1 cellular context compared by ENCODE assay signal in the genomic region with DNA sequence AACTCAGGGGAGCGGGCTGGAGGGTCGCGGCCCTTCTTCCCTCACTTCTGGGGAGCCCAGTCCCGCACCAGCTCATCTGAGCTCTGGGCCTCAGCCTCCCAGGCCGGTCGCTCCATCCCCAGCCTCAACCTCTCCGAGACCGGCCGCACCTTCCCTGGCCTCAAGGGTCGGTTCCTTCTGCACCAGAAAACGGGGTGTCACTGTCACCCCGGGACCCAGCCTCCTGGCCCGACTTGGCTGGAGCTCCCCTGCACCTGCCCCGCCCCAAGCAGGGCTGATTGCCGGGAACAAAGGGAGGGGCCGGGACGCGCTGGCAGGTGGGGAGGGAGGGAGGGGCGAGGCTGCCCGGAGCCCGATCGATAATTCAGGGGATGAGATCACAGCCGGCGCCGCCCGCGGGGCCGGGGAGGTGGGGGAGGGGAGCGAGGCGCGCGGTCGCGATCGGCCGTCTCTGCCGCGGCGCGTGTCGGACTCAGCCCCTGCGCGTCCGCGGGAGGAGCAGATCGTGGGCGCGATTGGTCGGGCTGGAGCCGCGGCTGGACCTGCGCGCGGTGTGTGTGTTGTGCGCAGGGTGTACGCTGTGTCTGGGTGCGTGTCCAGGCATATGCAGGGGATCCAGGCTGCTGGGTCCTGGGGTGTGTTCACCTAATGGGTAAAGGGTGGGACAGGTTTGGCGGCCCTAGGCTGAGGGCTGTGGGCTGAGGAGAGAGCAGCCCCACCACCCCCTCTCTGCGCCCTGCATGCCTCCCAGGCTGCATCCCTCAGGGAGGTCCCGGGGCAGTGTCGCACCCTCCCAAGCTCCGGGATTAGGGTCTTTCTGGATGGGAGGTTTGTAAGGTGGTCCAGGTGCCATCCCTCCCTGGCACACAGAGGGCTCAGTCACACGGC.
TF ChIP-seq lines count a peak whose summit lies in the region.

No MANE protein-coding gene starts in this region.

TF ChIP-seq in HepG2, 621 proteins besides CTCF, POLR2A, EP300 and RAD21 (continued from another document and continues in another):
- TF ChIP-seq, protein P1, sequence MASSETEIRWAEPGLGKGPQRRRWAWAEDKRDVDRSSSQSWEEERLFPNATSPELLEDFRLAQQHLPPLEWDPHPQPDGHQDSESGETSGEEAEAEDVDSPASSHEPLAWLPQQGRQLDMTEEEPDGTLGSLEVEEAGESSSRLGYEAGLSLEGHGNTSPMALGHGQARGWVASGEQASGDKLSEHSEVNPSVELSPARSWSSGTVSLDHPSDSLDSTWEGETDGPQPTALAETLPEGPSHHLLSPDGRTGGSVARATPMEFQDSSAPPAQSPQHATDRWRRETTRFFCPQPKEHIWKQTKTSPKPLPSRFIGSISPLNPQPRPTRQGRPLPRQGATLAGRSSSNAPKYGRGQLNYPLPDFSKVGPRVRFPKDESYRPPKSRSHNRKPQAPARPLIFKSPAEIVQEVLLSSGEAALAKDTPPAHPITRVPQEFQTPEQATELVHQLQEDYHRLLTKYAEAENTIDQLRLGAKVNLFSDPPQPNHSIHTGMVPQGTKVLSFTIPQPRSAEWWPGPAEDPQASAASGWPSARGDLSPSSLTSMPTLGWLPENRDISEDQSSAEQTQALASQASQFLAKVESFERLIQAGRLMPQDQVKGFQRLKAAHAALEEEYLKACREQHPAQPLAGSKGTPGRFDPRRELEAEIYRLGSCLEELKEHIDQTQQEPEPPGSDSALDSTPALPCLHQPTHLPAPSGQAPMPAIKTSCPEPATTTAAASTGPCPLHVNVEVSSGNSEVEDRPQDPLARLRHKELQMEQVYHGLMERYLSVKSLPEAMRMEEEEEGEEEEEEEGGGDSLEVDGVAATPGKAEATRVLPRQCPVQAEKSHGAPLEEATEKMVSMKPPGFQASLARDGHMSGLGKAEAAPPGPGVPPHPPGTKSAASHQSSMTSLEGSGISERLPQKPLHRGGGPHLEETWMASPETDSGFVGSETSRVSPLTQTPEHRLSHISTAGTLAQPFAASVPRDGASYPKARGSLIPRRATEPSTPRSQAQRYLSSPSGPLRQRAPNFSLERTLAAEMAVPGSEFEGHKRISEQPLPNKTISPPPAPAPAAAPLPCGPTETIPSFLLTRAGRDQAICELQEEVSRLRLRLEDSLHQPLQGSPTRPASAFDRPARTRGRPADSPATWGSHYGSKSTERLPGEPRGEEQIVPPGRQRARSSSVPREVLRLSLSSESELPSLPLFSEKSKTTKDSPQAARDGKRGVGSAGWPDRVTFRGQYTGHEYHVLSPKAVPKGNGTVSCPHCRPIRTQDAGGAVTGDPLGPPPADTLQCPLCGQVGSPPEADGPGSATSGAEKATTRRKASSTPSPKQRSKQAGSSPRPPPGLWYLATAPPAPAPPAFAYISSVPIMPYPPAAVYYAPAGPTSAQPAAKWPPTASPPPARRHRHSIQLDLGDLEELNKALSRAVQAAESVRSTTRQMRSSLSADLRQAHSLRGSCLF (CRISPR knock-in tag; IDR thresholded peaks at IDR 0.05; ENCODE audit: borderline replicate concordance): no peak
- TF ChIP-seq RXRB (CRISPR knock-in tag; IDR thresholded peaks at IDR 0.05; ENCODE audit: borderline replicate concordance) (peak; percentile 33; the same call in 1 of the 2 replicates), ZNF7 (CRISPR knock-in tag; IDR thresholded peaks at IDR 0.05) (no peak), KMT2B (CRISPR knock-in tag; IDR thresholded peaks at IDR 0.05) (no peak), NR2F1 (CRISPR knock-in tag; IDR thresholded peaks at IDR 0.05) (peak in 1 of 2 experiments; percentile 8; a peak in 1 of 4 replicates), MIER2 (CRISPR knock-in tag; IDR thresholded peaks at IDR 0.05) (no peak), NFE2 (CRISPR knock-in tag; IDR thresholded peaks at IDR 0.05) (no peak), ZSCAN31 (CRISPR knock-in tag; IDR thresholded peaks at IDR 0.05; ENCODE audit: low read depth) (no peak), KLF15 (CRISPR knock-in tag; IDR thresholded peaks at IDR 0.05; ENCODE audit: borderline replicate concordance) (no peak), ZNF326 (CRISPR knock-in tag; IDR thresholded peaks at IDR 0.05; ENCODE audit: borderline replicate concordance) (no peak; the same call in 1 of the 2 replicates), ZNF558 (CRISPR knock-in tag; IDR thresholded peaks at IDR 0.05; ENCODE audit: borderline replicate concordance) (no peak), DR1 (CRISPR knock-in tag; IDR thresholded peaks at IDR 0.05) (no peak), SMARCE1 (IDR thresholded peaks at IDR 0.05; ENCODE audit: borderline replicate concordance) (no peak), ZNF12 (CRISPR knock-in tag; IDR thresholded peaks at IDR 0.05) (peak; percentile 54; the same call in 1 of the 2 replicates), ZNF292 (CRISPR knock-in tag; IDR thresholded peaks at IDR 0.05; ENCODE audit: borderline replicate concordance, low read depth) (no peak), SATB2 (CRISPR knock-in tag; IDR thresholded peaks at IDR 0.05) (no peak), RORA (CRISPR knock-in tag; IDR thresholded peaks at IDR 0.05) (no peak), SMAD3 (CRISPR knock-in tag; IDR thresholded peaks at IDR 0.05) (no peak), ZNF816 (CRISPR knock-in tag; IDR thresholded peaks at IDR 0.05; ENCODE audit: borderline replicate concordance) (no peak), MYC (CRISPR knock-in tag; IDR thresholded peaks at IDR 0.05; ENCODE audit: borderline replicate concordance) (peak; percentile 60; the same call in 1 of the 2 replicates), MED8 (CRISPR knock-in tag; IDR thresholded peaks at IDR 0.05; ENCODE audit: insufficient replicate concordance) (no peak), HNRNPK (IDR thresholded peaks at IDR 0.05; ENCODE audit: low read depth, low read length, poor library complexity, severe bottlenecking) (peak; percentile 14), ZBTB7A (CRISPR knock-in tag; IDR thresholded peaks at IDR 0.05) (no peak), PRMT3 (CRISPR knock-in tag; IDR thresholded peaks at IDR 0.05; ENCODE audit: borderline replicate concordance, low read depth) (no peak), RARA (CRISPR knock-in tag; IDR thresholded peaks at IDR 0.05) (peak; percentile 61), SIX1 (CRISPR knock-in tag; IDR thresholded peaks at IDR 0.05; ENCODE audit: borderline replicate concordance) (no peak), PAF1 (CRISPR knock-in tag; IDR thresholded peaks at IDR 0.05) (no peak), ZFP41 (CRISPR knock-in tag; IDR thresholded peaks at IDR 0.05; ENCODE audit: borderline replicate concordance) (no peak), REL (CRISPR knock-in tag; conservative IDR thresholded peaks at IDR 0.05) (no peak), HNRNPH1 (optimal IDR thresholded peaks at IDR 0.05; ENCODE audit: low read depth, low read length) (no peak), U2AF2 (IDR thresholded peaks at IDR 0.05; ENCODE audit: low read depth, low read length) (no peak), ZNF570 (CRISPR knock-in tag; IDR thresholded peaks at IDR 0.05; ENCODE audit: borderline replicate concordance) (no peak), ZNF629 (CRISPR knock-in tag; conservative IDR thresholded peaks at IDR 0.05) (no peak), MAFK (conservative IDR thresholded peaks at IDR 0.05 in 1 of 2, IDR thresholded peaks at IDR 0.05 in 1 of 2; ENCODE audit: low read length in 2 of 2) (no peak), ZNF737 (CRISPR knock-in tag; IDR thresholded peaks at IDR 0.05; ENCODE audit: borderline replicate concordance) (no peak)
- TF ChIP-seq, protein P2, sequence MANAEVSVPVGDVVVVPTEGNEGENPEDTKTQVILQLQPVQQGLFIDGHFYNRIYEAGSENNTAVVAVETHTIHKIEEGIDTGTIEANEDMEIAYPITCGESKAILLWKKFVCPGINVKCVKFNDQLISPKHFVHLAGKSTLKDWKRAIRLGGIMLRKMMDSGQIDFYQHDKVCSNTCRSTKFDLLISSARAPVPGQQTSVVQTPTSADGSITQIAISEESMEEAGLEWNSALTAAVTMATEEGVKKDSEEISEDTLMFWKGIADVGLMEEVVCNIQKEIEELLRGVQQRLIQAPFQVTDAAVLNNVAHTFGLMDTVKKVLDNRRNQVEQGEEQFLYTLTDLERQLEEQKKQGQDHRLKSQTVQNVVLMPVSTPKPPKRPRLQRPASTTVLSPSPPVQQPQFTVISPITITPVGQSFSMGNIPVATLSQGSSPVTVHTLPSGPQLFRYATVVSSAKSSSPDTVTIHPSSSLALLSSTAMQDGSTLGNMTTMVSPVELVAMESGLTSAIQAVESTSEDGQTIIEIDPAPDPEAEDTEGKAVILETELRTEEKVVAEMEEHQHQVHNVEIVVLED (CRISPR knock-in tag; IDR thresholded peaks at IDR 0.05; ENCODE audit: borderline replicate concordance): no peak
- TF ChIP-seq, protein P3, sequence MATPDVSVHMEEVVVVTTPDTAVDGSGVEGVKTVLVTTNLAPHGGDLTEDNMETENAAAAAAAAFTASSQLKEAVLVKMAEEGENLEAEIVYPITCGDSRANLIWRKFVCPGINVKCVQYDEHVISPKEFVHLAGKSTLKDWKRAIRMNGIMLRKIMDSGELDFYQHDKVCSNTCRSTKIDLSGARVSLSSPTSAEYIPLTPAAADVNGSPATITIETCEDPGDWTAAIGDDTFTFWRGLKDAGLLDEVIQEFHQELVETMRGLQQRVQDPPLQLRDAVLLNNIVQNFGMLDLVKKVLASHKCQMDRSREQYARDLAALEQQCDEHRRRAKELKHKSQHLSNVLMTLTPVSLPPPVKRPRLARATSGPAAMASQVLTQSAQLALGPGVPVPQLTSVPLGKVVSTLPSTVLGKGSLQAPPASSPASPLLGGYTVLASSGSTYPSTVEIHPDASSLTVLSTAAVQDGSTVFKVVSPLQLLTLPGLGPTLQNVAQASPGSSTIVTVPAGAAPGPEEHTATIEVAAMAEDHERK (CRISPR knock-in tag; IDR thresholded peaks at IDR 0.05; ENCODE audit: low read depth): no peak
- TF ChIP-seq, protein P4, sequence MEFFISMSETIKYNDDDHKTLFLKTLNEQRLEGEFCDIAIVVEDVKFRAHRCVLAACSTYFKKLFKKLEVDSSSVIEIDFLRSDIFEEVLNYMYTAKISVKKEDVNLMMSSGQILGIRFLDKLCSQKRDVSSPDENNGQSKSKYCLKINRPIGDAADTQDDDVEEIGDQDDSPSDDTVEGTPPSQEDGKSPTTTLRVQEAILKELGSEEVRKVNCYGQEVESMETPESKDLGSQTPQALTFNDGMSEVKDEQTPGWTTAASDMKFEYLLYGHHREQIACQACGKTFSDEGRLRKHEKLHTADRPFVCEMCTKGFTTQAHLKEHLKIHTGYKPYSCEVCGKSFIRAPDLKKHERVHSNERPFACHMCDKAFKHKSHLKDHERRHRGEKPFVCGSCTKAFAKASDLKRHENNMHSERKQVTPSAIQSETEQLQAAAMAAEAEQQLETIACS (CRISPR knock-in tag; IDR thresholded peaks at IDR 0.05): peak; percentile 83
- TF ChIP-seq, protein P5, sequence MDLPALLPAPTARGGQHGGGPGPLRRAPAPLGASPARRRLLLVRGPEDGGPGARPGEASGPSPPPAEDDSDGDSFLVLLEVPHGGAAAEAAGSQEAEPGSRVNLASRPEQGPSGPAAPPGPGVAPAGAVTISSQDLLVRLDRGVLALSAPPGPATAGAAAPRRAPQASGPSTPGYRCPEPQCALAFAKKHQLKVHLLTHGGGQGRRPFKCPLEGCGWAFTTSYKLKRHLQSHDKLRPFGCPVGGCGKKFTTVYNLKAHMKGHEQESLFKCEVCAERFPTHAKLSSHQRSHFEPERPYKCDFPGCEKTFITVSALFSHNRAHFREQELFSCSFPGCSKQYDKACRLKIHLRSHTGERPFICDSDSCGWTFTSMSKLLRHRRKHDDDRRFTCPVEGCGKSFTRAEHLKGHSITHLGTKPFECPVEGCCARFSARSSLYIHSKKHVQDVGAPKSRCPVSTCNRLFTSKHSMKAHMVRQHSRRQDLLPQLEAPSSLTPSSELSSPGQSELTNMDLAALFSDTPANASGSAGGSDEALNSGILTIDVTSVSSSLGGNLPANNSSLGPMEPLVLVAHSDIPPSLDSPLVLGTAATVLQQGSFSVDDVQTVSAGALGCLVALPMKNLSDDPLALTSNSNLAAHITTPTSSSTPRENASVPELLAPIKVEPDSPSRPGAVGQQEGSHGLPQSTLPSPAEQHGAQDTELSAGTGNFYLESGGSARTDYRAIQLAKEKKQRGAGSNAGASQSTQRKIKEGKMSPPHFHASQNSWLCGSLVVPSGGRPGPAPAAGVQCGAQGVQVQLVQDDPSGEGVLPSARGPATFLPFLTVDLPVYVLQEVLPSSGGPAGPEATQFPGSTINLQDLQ (CRISPR knock-in tag; IDR thresholded peaks at IDR 0.05): no peak
- TF ChIP-seq, protein P6, sequence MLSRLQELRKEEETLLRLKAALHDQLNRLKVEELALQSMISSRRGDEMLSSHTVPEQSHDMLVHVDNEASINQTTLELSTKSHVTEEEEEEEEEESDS (CRISPR knock-in tag; IDR thresholded peaks at IDR 0.05; ENCODE audit: borderline replicate concordance): no peak
- TF ChIP-seq, protein P7, sequence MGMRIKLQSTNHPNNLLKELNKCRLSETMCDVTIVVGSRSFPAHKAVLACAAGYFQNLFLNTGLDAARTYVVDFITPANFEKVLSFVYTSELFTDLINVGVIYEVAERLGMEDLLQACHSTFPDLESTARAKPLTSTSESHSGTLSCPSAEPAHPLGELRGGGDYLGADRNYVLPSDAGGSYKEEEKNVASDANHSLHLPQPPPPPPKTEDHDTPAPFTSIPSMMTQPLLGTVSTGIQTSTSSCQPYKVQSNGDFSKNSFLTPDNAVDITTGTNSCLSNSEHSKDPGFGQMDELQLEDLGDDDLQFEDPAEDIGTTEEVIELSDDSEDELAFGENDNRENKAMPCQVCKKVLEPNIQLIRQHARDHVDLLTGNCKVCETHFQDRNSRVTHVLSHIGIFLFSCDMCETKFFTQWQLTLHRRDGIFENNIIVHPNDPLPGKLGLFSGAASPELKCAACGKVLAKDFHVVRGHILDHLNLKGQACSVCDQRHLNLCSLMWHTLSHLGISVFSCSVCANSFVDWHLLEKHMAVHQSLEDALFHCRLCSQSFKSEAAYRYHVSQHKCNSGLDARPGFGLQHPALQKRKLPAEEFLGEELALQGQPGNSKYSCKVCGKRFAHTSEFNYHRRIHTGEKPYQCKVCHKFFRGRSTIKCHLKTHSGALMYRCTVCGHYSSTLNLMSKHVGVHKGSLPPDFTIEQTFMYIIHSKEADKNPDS (CRISPR knock-in tag; IDR thresholded peaks at IDR 0.05): no peak; the same call in 1 of the 2 replicates
- TF ChIP-seq, protein P8, sequence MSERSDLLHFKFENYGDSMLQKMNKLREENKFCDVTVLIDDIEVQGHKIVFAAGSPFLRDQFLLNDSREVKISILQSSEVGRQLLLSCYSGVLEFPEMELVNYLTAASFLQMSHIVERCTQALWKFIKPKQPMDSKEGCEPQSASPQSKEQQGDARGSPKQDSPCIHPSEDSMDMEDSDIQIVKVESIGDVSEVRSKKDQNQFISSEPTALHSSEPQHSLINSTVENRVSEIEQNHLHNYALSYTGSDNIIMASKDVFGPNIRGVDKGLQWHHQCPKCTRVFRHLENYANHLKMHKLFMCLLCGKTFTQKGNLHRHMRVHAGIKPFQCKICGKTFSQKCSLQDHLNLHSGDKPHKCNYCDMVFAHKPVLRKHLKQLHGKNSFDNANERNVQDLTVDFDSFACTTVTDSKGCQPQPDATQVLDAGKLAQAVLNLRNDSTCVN (CRISPR knock-in tag; IDR thresholded peaks at IDR 0.05; ENCODE audit: borderline replicate concordance): no peak
- TF ChIP-seq, protein P9, sequence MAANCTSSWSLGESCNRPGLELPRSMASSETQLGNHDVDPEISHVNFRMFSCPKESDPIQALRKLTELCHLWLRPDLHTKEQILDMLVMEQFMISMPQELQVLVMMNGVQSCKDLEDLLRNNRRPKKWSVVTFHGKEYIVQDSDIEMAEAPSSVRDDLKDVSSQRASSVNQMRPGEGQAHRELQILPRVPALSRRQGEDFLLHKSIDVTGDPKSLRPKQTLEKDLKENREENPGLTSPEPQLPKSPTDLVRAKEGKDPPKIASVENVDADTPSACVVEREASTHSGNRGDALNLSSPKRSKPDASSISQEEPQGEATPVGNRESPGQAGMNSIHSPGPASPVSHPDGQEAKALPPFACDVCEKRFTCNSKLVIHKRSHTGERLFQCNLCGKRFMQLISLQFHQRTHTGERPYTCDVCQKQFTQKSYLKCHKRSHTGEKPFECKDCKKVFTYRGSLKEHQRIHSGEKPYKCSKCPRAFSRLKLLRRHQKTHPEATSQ (CRISPR knock-in tag; IDR thresholded peaks at IDR 0.05; ENCODE audit: borderline replicate concordance): no peak
